Comparison of ENCODE assay signal across 9 cellular contexts in the genomic region with DNA sequence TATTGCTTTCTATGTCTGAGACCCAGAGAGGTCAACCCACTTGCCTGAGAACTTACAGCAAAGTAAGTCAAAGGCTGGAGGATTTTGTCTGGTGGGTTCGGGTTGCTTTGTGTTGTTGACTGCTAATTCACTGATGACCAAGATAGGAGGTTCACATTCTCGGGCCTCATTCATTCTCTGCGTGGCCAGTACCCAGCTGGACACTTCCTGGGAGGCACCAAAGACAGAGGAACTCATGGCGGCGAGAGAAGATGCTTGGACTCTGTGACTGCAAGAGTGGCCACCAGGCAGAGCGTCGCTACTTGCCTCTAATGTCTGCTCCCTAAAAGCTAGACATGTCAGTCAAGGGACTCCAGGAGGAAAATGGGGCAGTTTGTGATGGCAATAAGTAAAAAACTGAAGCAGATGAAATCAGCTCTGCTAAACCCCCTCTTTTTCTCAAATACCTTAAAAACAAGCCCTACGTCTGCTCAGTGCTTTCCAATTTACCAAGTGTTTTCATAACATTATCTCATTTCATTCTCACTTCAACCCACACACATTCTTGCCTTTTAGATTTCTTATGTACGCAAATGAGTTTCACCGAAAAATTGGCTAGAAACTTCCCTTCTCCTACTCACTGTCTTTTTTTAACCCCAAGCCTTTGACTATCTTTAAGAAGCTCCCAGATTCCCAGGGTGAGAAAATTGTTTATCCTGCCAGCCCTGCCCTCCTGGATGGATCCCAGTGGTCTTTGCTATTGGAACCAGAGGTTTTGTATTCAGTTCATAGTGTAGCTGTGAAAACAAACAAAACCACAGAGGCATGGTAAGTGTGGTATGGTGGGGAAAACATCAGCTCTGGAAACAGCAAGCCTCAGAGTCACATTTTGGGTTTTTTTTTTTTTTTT. TPM values are rescaled to one million over a fixed set of nuclear protein-coding genes. Genes with fewer than 3 reads are reported as not detected.
A peak's percentile ranks its signal among the peaks of the same experiment; 100 is the strongest.
DNase-seq lines count a peak whose midpoint lies in the region; ATAC-seq, FAIRE-seq and TF ChIP-seq lines count a peak whose summit lies in the region.
"Had no signal": no experiment of that assay in that cellular context is flagged by ENCODE, and none has a peak within 500 bp of the region (broad histone marks: within the 10 kb centered on the region; RNA-seq: fewer than 3 reads in every experiment).

No MANE protein-coding gene starts in this region.

- WGBS in esophagus squamous epithelium, 2 donors, result 66 to 68% methylated on average over 6 to 8 of the region's 10 CpGs
- 70 to 84% (median 72%) methylated on average over 10 of the region's 10 CpGs for WGBS in spleen, 5 donors

- DNase-seq in GM12892 (ENCODE audit: insufficient read length) (no peak), esophagus squamous epithelium (lab: John Stamatoyannopoulos, UW) (no peak), spleen (no peak), DMS153 treated with DMSO at 0.1 percent for 48 hours (lab: John Stamatoyannopoulos, UW; ENCODE audit: unreplicated experiment) (no peak), HTR-8/SVneo (ENCODE audit: insufficient read length, low spot score) (no peak)
- DNase-seq: mucosa of descending colon had no signal

- peak; percentile 32 for ATAC-seq in HG03565 (IDR thresholded peaks at IDR 0.05; ENCODE audit: unreplicated experiment)
- ATAC-seq in GM18502 (IDR thresholded peaks at IDR 0.05; ENCODE audit: poor library complexity, unreplicated experiment), result no peak

- TF ChIP-seq POLR2A in GM12892 (IDR thresholded peaks at IDR 0.05; ENCODE audit: low read depth, low read length) (no peak), esophagus squamous epithelium (IDR thresholded peaks at IDR 0.05) (no peak), spleen (IDR thresholded peaks at IDR 0.05) (no peak)

- H3K27ac ChIP-seq in esophagus squamous epithelium (peak overlapping the region; percentile 50 to 87 (median 68)), spleen (peak overlapping the region; percentile 76 to 92 (median 88))

- H3K4me1 ChIP-seq in esophagus squamous epithelium (peaks cover 12 to 57% (median 13%) of the 10 kb centered on the region in 3 donors), spleen (peaks cover 30 to 91% (median 65%) of the 10 kb centered on the region in 6 donors)

- H3K9me3 ChIP-seq in esophagus squamous epithelium (no peaks in the 10 kb centered on the region), spleen (no peaks in the 10 kb centered on the region)
- H3K9me3 ChIP-seq: mucosa of descending colon had no signal

- H3K4me3 ChIP-seq in esophagus squamous epithelium (no peak overlapping the region), spleen (peak overlapping the region in 2 of 8 donors; percentile 26 to 62)
- H3K4me3 ChIP-seq: mucosa of descending colon had no signal

- TF ChIP-seq CTCF in esophagus squamous epithelium (IDR thresholded peaks at IDR 0.05), result no peak
- TF ChIP-seq CTCF in spleen (IDR thresholded peaks at IDR 0.05 in 8 of 11, conservative IDR thresholded peaks at IDR 0.05 in 3 of 11), result no peak

- H3K27me3 ChIP-seq in esophagus squamous epithelium (peaks cover 0 to 13% (median 0%) of the 10 kb centered on the region in 4 donors), spleen (replicated peaks in 1 of 7) (peaks cover 0 to 12% (median 0%) of the 10 kb centered on the region in 7 donors)

- intact Hi-C loops in esophagus squamous epithelium (cut with DNase I) (no loop called here), spleen (cut with DNase I; ENCODE audit: low total_unique reads) (no loop called here)

- H3K36me3 ChIP-seq in esophagus squamous epithelium (no peaks in the 10 kb centered on the region), spleen (no peaks in the 10 kb centered on the region)

- FAIRE-seq in GM12892 (lab: Jason Lieb, UNC), result peak; percentile 66
- no peak for FAIRE-seq in HTR-8/SVneo (lab: Jason Lieb, UNC)
- FAIRE-seq: H1 had no signal

RNA-seq across cellular contexts. Expression of a gene that starts 4.9 kb away (rescaled TPM):
- polyA plus RNA-seq in GM12892 (2012; ENCODE audit: missing spikeins), result 18.2 TPM
- total RNA-seq in esophagus squamous epithelium, result 10 to 100 TPM in 3 of 4 donors, 1 to 10 TPM in 1; 2.4 to 22.7 (median 17.6) TPM
- total RNA-seq in spleen, result 100 to 1,000 TPM in 6 of 7 donors, 10 to 100 TPM in 1; 86.2 to 178 (median 123) TPM
- 10 to 100 TPM; 48.7 to 94.2 (median 73.9) TPM for polyA plus RNA-seq in spleen
